1 cellular context compared by ENCODE assay signal in genomic region chr7:90256011-90256410, GRCh38. TPM values are rescaled to one million over a fixed set of nuclear protein-coding genes. Genes with fewer than 3 reads are reported as not detected.
"Had no signal": no experiment of that assay in that cellular context is flagged by ENCODE, and none has a peak within 500 bp of the region (broad histone marks: within the 10 kb centered on the region; RNA-seq: fewer than 3 reads in every experiment).

No MANE protein-coding gene starts in this region.

RNA-seq across cellular contexts. Expression of gene STEAP2, which starts 44.5 kb away (rescaled TPM):
- polyA plus RNA-seq: IgD-negative memory B cell had no signal
